17 cellular contexts compared by ENCODE assay signal in genomic region chr1:228740543-228740942, GRCh38.
"Had no signal": no experiment of that assay in that cellular context is flagged by ENCODE, and none has a peak within 500 bp of the region (broad histone marks: within the 10 kb centered on the region; RNA-seq: fewer than 3 reads in every experiment).

No MANE protein-coding gene starts in this region.

- H3K9me3 ChIP-seq: esophagus squamous epithelium, heart left ventricle, left ventricle myocardium inferior, prostate gland, SJCRH30, testis had no signal

- H3K4me1 Mint-ChIP-seq: activated T-helper 17 cell treated with anti-CD3 and anti-CD28 coated beads, Interleukin-2, amount 50 U/mL, for 72 hours had no signal

- H3K9me3 Mint-ChIP-seq: activated naive CD4-positive, alpha-beta T cell treated with anti-CD3 and anti-CD28 coated beads for 36 hours; activated T-helper 17 cell treated with anti-CD3 and anti-CD28 coated beads, Interleukin-2, amount 50 U/mL, for 72 hours; naive thymus-derived CD4-positive, alpha-beta T cell had no signal

- H3K27ac ChIP-seq: esophagus squamous epithelium, left ventricle myocardium inferior, SJCRH30, testis, VCaP had no signal

- H3K27ac Mint-ChIP-seq: activated naive CD4-positive, alpha-beta T cell treated with anti-CD3 and anti-CD28 coated beads for 36 hours; activated T-helper 17 cell treated with anti-CD3 and anti-CD28 coated beads, Interleukin-2, amount 50 U/mL, for 72 hours had no signal

- H3K27me3 Mint-ChIP-seq: activated T-helper 17 cell treated with anti-CD3 and anti-CD28 coated beads, Interleukin-2, amount 50 U/mL, for 72 hours had no signal

- H3K4me3 Mint-ChIP-seq: activated naive CD4-positive, alpha-beta T cell treated with anti-CD3 and anti-CD28 coated beads for 36 hours; activated T-helper 17 cell treated with anti-CD3 and anti-CD28 coated beads, Interleukin-2, amount 50 U/mL, for 72 hours; naive thymus-derived CD4-positive, alpha-beta T cell had no signal

- H3K27me3 ChIP-seq: heart left ventricle, SJCRH30, testis had no signal

- H3K4me3 ChIP-seq: esophagus squamous epithelium, heart left ventricle, left ventricle myocardium inferior, prostate gland, SJCRH30, testis had no signal

- H3K36me3 ChIP-seq: prostate gland, SJCRH30 had no signal

- ATAC-seq: activated T-helper 17 cell treated with anti-CD3 and anti-CD28 coated beads, Interleukin-2, amount 50 U/mL, for 72 hours; heart left ventricle; naive thymus-derived CD4-positive, alpha-beta T cell; stimulated activated naive CD8-positive, alpha-beta T cell treated with anti-CD3 and anti-CD28 coated beads, Interleukin-15, Interleukin-2, amounts not matched to agents 100 U/mL and 50 U/mL, for 24 hours had no signal

- DNase-seq: activated CD4-positive, alpha-beta T cell treated with anti-CD3 and anti-CD28 coated beads for 48 hours; activated naive CD4-positive, alpha-beta T cell treated with anti-CD3 and anti-CD28 coated beads for 36 hours; esophagus squamous epithelium; foreskin fibroblast; heart left ventricle; left ventricle myocardium inferior; midbrain; naive thymus-derived CD4-positive, alpha-beta T cell; nucleus accumbens; SJCRH30; stimulated activated CD4-positive, alpha-beta T cell treated with anti-CD3 and anti-CD28 coated beads, Interleukin-12 subunit alpha, Interleukin-12 subunit beta, amount 100 ng/mL, for 4 hours; stimulated activated naive CD8-positive, alpha-beta T cell treated with anti-CD3 and anti-CD28 coated beads, Interleukin-15, Interleukin-2, amounts not matched to agents 100 U/mL and 50 U/mL, for 24 hours; SW 1271; testis had no signal
